1 cellular context compared by ENCODE assay signal in genomic region chr15:66293419-66294156, GRCh38.
TF ChIP-seq lines count a peak whose summit lies in the region.

TSS of gene DIS3L (plus strand) at chr15:66293568. CDS start at chr15:66293597, 29 bp downstream.

TF ChIP-seq in HepG2, 621 proteins besides CTCF, POLR2A, EP300 and RAD21 (continued from another document and continues in another):
- TF ChIP-seq, protein P1, sequence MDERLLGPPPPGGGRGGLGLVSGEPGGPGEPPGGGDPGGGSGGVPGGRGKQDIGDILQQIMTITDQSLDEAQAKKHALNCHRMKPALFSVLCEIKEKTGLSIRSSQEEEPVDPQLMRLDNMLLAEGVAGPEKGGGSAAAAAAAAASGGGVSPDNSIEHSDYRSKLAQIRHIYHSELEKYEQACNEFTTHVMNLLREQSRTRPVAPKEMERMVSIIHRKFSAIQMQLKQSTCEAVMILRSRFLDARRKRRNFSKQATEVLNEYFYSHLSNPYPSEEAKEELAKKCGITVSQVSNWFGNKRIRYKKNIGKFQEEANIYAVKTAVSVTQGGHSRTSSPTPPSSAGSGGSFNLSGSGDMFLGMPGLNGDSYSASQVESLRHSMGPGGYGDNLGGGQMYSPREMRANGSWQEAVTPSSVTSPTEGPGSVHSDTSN (CRISPR knock-in tag; IDR thresholded peaks at IDR 0.05): no peak
- TF ChIP-seq SMARCE1 (IDR thresholded peaks at IDR 0.05; ENCODE audit: borderline replicate concordance): no peak
- no peak for TF ChIP-seq ZNF33B (CRISPR knock-in tag; IDR thresholded peaks at IDR 0.05)
- peak; percentile 61; the same call in 1 of the 2 replicates for TF ChIP-seq HOXA3 (CRISPR knock-in tag; IDR thresholded peaks at IDR 0.05)
- TF ChIP-seq MLX (CRISPR knock-in tag; IDR thresholded peaks at IDR 0.05): no peak
- TF ChIP-seq, protein P2, sequence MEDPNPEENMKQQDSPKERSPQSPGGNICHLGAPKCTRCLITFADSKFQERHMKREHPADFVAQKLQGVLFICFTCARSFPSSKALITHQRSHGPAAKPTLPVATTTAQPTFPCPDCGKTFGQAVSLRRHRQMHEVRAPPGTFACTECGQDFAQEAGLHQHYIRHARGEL (CRISPR knock-in tag; IDR thresholded peaks at IDR 0.05): no peak
- no peak for TF ChIP-seq ZBTB44 (CRISPR knock-in tag; IDR thresholded peaks at IDR 0.05)
- TF ChIP-seq YEATS4 (CRISPR knock-in tag; IDR thresholded peaks at IDR 0.05; ENCODE audit: borderline replicate concordance): peak; percentile 83
- TF ChIP-seq, protein P3, sequence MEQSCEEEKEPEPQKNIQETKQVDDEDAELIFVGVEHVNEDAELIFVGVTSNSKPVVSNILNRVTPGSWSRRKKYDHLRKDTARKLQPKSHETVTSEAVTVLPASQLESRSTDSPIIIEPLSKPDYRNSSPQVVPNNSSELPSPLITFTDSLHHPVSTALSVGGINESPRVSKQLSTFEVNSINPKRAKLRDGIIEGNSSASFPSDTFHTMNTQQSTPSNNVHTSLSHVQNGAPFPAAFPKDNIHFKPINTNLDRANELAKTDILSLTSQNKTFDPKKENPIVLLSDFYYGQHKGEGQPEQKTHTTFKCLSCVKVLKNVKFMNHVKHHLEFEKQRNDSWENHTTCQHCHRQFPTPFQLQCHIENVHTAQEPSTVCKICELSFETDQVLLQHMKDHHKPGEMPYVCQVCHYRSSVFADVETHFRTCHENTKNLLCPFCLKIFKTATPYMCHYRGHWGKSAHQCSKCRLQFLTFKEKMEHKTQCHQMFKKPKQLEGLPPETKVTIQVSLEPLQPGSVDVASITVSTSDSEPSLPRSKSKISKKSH (CRISPR knock-in tag; IDR thresholded peaks at IDR 0.05; ENCODE audit: borderline replicate concordance): no peak
- TF ChIP-seq, protein P4, sequence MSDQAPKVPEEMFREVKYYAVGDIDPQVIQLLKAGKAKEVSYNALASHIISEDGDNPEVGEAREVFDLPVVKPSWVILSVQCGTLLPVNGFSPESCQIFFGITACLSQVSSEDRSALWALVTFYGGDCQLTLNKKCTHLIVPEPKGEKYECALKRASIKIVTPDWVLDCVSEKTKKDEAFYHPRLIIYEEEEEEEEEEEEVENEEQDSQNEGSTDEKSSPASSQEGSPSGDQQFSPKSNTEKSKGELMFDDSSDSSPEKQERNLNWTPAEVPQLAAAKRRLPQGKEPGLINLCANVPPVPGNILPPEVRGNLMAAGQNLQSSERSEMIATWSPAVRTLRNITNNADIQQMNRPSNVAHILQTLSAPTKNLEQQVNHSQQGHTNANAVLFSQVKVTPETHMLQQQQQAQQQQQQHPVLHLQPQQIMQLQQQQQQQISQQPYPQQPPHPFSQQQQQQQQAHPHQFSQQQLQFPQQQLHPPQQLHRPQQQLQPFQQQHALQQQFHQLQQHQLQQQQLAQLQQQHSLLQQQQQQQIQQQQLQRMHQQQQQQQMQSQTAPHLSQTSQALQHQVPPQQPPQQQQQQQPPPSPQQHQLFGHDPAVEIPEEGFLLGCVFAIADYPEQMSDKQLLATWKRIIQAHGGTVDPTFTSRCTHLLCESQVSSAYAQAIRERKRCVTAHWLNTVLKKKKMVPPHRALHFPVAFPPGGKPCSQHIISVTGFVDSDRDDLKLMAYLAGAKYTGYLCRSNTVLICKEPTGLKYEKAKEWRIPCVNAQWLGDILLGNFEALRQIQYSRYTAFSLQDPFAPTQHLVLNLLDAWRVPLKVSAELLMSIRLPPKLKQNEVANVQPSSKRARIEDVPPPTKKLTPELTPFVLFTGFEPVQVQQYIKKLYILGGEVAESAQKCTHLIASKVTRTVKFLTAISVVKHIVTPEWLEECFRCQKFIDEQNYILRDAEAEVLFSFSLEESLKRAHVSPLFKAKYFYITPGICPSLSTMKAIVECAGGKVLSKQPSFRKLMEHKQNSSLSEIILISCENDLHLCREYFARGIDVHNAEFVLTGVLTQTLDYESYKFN (CRISPR knock-in tag; conservative IDR thresholded peaks at IDR 0.05): no peak
- no peak; the same call in 1 of the 2 replicates for TF ChIP-seq ZNF746 (CRISPR knock-in tag; IDR thresholded peaks at IDR 0.05)
- no peak for TF ChIP-seq PRPF4 (IDR thresholded peaks at IDR 0.05; ENCODE audit: low read depth, low read length, poor library complexity, severe bottlenecking)
- TF ChIP-seq ZNF383 (CRISPR knock-in tag; IDR thresholded peaks at IDR 0.05; ENCODE audit: borderline replicate concordance): no peak
- peak; percentile 76 for TF ChIP-seq MAX (IDR thresholded peaks at IDR 0.05)
- TF ChIP-seq SRSF1 (optimal IDR thresholded peaks at IDR 0.05; ENCODE audit: low read depth, low read length): no peak
- TF ChIP-seq, protein P5, sequence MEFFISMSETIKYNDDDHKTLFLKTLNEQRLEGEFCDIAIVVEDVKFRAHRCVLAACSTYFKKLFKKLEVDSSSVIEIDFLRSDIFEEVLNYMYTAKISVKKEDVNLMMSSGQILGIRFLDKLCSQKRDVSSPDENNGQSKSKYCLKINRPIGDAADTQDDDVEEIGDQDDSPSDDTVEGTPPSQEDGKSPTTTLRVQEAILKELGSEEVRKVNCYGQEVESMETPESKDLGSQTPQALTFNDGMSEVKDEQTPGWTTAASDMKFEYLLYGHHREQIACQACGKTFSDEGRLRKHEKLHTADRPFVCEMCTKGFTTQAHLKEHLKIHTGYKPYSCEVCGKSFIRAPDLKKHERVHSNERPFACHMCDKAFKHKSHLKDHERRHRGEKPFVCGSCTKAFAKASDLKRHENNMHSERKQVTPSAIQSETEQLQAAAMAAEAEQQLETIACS (CRISPR knock-in tag; IDR thresholded peaks at IDR 0.05): no peak
- TF ChIP-seq NCOA1 (CRISPR knock-in tag; IDR thresholded peaks at IDR 0.05): no peak
- no peak for TF ChIP-seq NFAT5 (CRISPR knock-in tag; IDR thresholded peaks at IDR 0.05)
- no peak for TF ChIP-seq CENPT (CRISPR knock-in tag; IDR thresholded peaks at IDR 0.05; ENCODE audit: low read depth)
- TF ChIP-seq, protein P6, sequence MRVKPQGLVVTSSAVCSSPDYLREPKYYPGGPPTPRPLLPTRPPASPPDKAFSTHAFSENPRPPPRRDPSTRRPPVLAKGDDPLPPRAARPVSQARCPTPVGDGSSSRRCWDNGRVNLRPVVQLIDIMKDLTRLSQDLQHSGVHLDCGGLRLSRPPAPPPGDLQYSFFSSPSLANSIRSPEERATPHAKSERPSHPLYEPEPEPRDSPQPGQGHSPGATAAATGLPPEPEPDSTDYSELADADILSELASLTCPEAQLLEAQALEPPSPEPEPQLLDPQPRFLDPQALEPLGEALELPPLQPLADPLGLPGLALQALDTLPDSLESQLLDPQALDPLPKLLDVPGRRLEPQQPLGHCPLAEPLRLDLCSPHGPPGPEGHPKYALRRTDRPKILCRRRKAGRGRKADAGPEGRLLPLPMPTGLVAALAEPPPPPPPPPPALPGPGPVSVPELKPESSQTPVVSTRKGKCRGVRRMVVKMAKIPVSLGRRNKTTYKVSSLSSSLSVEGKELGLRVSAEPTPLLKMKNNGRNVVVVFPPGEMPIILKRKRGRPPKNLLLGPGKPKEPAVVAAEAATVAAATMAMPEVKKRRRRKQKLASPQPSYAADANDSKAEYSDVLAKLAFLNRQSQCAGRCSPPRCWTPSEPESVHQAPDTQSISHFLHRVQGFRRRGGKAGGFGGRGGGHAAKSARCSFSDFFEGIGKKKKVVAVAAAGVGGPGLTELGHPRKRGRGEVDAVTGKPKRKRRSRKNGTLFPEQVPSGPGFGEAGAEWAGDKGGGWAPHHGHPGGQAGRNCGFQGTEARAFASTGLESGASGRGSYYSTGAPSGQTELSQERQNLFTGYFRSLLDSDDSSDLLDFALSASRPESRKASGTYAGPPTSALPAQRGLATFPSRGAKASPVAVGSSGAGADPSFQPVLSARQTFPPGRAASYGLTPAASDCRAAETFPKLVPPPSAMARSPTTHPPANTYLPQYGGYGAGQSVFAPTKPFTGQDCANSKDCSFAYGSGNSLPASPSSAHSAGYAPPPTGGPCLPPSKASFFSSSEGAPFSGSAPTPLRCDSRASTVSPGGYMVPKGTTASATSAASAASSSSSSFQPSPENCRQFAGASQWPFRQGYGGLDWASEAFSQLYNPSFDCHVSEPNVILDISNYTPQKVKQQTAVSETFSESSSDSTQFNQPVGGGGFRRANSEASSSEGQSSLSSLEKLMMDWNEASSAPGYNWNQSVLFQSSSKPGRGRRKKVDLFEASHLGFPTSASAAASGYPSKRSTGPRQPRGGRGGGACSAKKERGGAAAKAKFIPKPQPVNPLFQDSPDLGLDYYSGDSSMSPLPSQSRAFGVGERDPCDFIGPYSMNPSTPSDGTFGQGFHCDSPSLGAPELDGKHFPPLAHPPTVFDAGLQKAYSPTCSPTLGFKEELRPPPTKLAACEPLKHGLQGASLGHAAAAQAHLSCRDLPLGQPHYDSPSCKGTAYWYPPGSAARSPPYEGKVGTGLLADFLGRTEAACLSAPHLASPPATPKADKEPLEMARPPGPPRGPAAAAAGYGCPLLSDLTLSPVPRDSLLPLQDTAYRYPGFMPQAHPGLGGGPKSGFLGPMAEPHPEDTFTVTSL (CRISPR knock-in tag; IDR thresholded peaks at IDR 0.05; ENCODE audit: borderline replicate concordance): no peak
- TF ChIP-seq ZNF607 (CRISPR knock-in tag; IDR thresholded peaks at IDR 0.05; ENCODE audit: borderline replicate concordance): no peak
- no peak for TF ChIP-seq KLF11 (CRISPR knock-in tag; IDR thresholded peaks at IDR 0.05)
- TF ChIP-seq FOXA1 (IDR thresholded peaks at IDR 0.05): no peak
- no peak for TF ChIP-seq FOXA1 (CRISPR knock-in tag; IDR thresholded peaks at IDR 0.05)
- TF ChIP-seq ZNF792 (CRISPR knock-in tag; IDR thresholded peaks at IDR 0.05): no peak
- peak; percentile 29; the same call in 1 of the 2 replicates for TF ChIP-seq BORCS8-MEF2B (CRISPR knock-in tag; IDR thresholded peaks at IDR 0.05)
- TF ChIP-seq ZNF510 (CRISPR knock-in tag; IDR thresholded peaks at IDR 0.05; ENCODE audit: low read depth): no peak
